In genomic region chr13:100541882-100542545, GRCh38 we compare ENCODE assay signal across 20 cellular contexts. TPM values are rescaled to one million over a fixed set of nuclear protein-coding genes. Genes with fewer than 3 reads are reported as not detected.
DNase-seq lines count a peak whose midpoint lies in the region; ATAC-seq and TF ChIP-seq lines count a peak whose summit lies in the region.
"Had no signal": no experiment of that assay in that cellular context is flagged by ENCODE, and none has a peak within 500 bp of the region (broad histone marks: within the 10 kb centered on the region; RNA-seq: fewer than 3 reads in every experiment).

No MANE protein-coding gene starts in this region.

- H3K4me1 ChIP-seq in A673 (ENCODE audit: insufficient read depth, low read length, poor library complexity, severe bottlenecking) (peaks cover 24% of the 10 kb centered on the region), GM23248 (ENCODE audit: insufficient read depth) (no peaks in the 10 kb centered on the region), trophoblast cell (ENCODE audit: control insufficient read depth in 1 of 2, insufficient read depth in 2 of 2, low read length in 2 of 2) (peaks cover 14 to 17% of the 10 kb centered on the region in 2 experiments)
- H3K4me1 ChIP-seq: uterus had no signal

- H3K27ac ChIP-seq in A673 (ENCODE audit: low read depth, low read length, poor library complexity, severe bottlenecking) (peak overlapping the region; percentile 59), GM23248 (no peak overlapping the region), RWPE1 (peak overlapping the region; percentile 77), trophoblast cell (ENCODE audit: low read depth, low read length) (no peak overlapping the region)
- H3K27ac ChIP-seq: uterus had no signal

- H2AFZ ChIP-seq in GM23248 = no peak overlapping the region
- H2AFZ ChIP-seq in trophoblast cell (ENCODE audit: insufficient read depth, low read length, poor library complexity) = no peak overlapping the region

- no peaks in the 10 kb centered on the region for H3K9me3 ChIP-seq in A673 (ENCODE audit: low read depth, low read length, poor library complexity, severe bottlenecking)
- no peaks in the 10 kb centered on the region for H3K9me3 ChIP-seq in GM23248 (ENCODE audit: low read depth)
- peaks cover 1% of the 10 kb centered on the region for H3K9me3 ChIP-seq in trophoblast cell (ENCODE audit: insufficient read depth, low read depth, low read length)
- H3K9me3 ChIP-seq: uterus had no signal

- H4K91ac ChIP-seq in trophoblast cell (ENCODE audit: low read depth, low read length) = no peak overlapping the region

- H3K4me2 ChIP-seq in GM23248 (ENCODE audit: unreplicated experiment) (peak overlapping the region; percentile 45), trophoblast cell (ENCODE audit: low read length) (no peak overlapping the region)

- no peak overlapping the region for H3K4ac ChIP-seq in trophoblast cell (ENCODE audit: low read depth, low read length)

- BruUV-seq in A673 (replicated peaks; lab: Mats Ljungman, UMichigan) = TSS peak; percentile 55

- intact Hi-C loops in A673 (cut with micrococcal nuclease; ENCODE audit: unreplicated experiment) = no loop called here

- no peak overlapping the region for H4K12ac ChIP-seq in trophoblast cell (ENCODE audit: low read depth, low read length)

- no peaks in the 10 kb centered on the region for H4K20me1 ChIP-seq in GM23248 (ENCODE audit: insufficient read depth)

- H3F3A ChIP-seq in GM23248 (ENCODE audit: insufficient read depth) = no peaks in the 10 kb centered on the region

- WGBS in GM23248 (ENCODE audit: low coverage in 1 of 2, low lambda C conversion rate in 2 of 2, missing lambda C conversion rate in 2 of 2), 2 experiments = 87 to 88% methylated on average over 14 of the region's 14 CpGs
- WGBS in trophoblast cell (ENCODE audit: extremely low coverage, insufficient coverage, insufficient read length) = no CpG with 5 or more reads among the region's 14 CpGs

- no peaks in the 10 kb centered on the region for H3K27me3 ChIP-seq in A673 (replicated peaks; ENCODE audit: insufficient read depth, low read depth, low read length, poor library complexity)
- H3K27me3 ChIP-seq in GM23248 (replicated peaks; ENCODE audit: insufficient read depth) = no peaks in the 10 kb centered on the region
- H3K27me3 ChIP-seq in trophoblast cell (ENCODE audit: insufficient read depth, low read length) = no peaks in the 10 kb centered on the region
- H3K27me3 ChIP-seq: uterus had no signal

- H3K9me2 ChIP-seq in GM23248 (ENCODE audit: insufficient read depth) = no peaks in the 10 kb centered on the region

- no peak overlapping the region for H3K18ac ChIP-seq in trophoblast cell (ENCODE audit: low read length)

- H3K36me3 ChIP-seq in A673 (ENCODE audit: insufficient read depth, low read length, poor library complexity, severe bottlenecking) (no peaks in the 10 kb centered on the region), GM23248 (ENCODE audit: low read depth) (no peaks in the 10 kb centered on the region), trophoblast cell (ENCODE audit: control insufficient read depth in 1 of 2, insufficient read depth in 2 of 2, low read length in 2 of 2) (no peaks in the 10 kb centered on the region)
- H3K36me3 ChIP-seq: uterus had no signal

- H3K9ac ChIP-seq in GM23248 = no peak overlapping the region
- no peak overlapping the region for H3K9ac ChIP-seq in trophoblast cell (ENCODE audit: low read length)

- CTCF ChIA-PET in A673 (lab: Charles Lee) = interaction anchor here (0.6 to 0.8 kb wide), 2 partner anchors 42 to 411 kb away, joined by 3 to 4 read pairs; no protein-coding TSS in a partner anchor
- CTCF ChIA-PET in RWPE1 (lab: Yijun Ruan, JAX) = interaction anchor here (0.6 to 1.4 kb wide), 4 partner anchors 9 to 865 kb away, joined by 3 to 8 read pairs (median 4); no protein-coding TSS in a partner anchor

- peak; percentile 47 for DNase-seq in A673 (ENCODE audit: low spot score)
- no peak for DNase-seq in GM23248
- peak; percentile 34 for DNase-seq in RWPE1 (ENCODE audit: low spot score)
- DNase-seq in left lobe of liver (ENCODE audit: low spot score) = peak; percentile 33
- DNase-seq in trophoblast cell = no peak
- DNase-seq in ecto neural progenitor cell (ENCODE audit: low spot score) = no peak
- DNase-seq in NCI-H128 (lab: John Stamatoyannopoulos, UW; ENCODE audit: unreplicated experiment) = no peak
- DNase-seq: activated B cell treated with CpG ODN at 0.5 μM for 24 hours; activated CD4-positive, alpha-beta memory T cell treated with anti-CD3 and anti-CD28 coated beads, Interleukin-2, amount 10 ng/mL, durations not matched to agents 7 days and 5 days; activated T-cell treated with anti-CD3 and anti-CD28 coated beads, Interleukin-2, amount 50 U/mL, for 72 hours; CD4-positive, alpha-beta T cell; hypothalamus; islet precursor cell; natural killer cell; NCI-H2107; NCI-H748 treated with DMSO at 0.1 percent for 48 hours; stimulated activated CD4-positive, alpha-beta T cell treated with anti-CD3 and anti-CD28 coated beads, Interleukin-4, amount 100 ng/mL, for 4 hours; uterus had no signal

- H2BK5ac ChIP-seq in trophoblast cell (ENCODE audit: low read depth, low read length, poor library complexity) = no peak overlapping the region

- no peak overlapping the region for H3K14ac ChIP-seq in trophoblast cell (ENCODE audit: low read length)

- H2AK5ac ChIP-seq in trophoblast cell (ENCODE audit: low read length) = no peak overlapping the region

- in situ Hi-C loops in GM23248 (cut with MboI) = no loop called here

- peaks cover 2% of the 10 kb centered on the region for H3K79me1 ChIP-seq in trophoblast cell (ENCODE audit: low read length)

- H3K23ac ChIP-seq in trophoblast cell (ENCODE audit: low read length) = no peak overlapping the region

- ATAC-seq in left lobe of liver (no peak), HG03135 (IDR thresholded peaks at IDR 0.05; ENCODE audit: unreplicated experiment) (no peak)

- H4K8ac ChIP-seq in trophoblast cell (ENCODE audit: low read depth, low read length) = no peak overlapping the region

- H3K79me2 ChIP-seq in GM23248 (ENCODE audit: insufficient read depth) (no peaks in the 10 kb centered on the region), trophoblast cell (ENCODE audit: control insufficient read depth, insufficient read depth, low read length, poor library complexity) (no peaks in the 10 kb centered on the region)

- H2BK12ac ChIP-seq in trophoblast cell (ENCODE audit: low read length) = no peak overlapping the region

- TF ChIP-seq CTCF in A673 (conservative IDR thresholded peaks at IDR 0.05; ENCODE audit: low read depth, low read length) = no peak
- no peak for TF ChIP-seq CTCF in RWPE1 (conservative IDR thresholded peaks at IDR 0.05; ENCODE audit: low read depth)

- POLR2A ChIA-PET in A673 (lab: Charles Lee; ENCODE audit: low non-redundant PET) (no interaction called here), RWPE1 (lab: Yijun Ruan, JAX; ENCODE audit: low non-redundant PET) (no interaction called here)

- H3K4me3 ChIP-seq in A673 (ENCODE audit: low read depth, low read length, poor library complexity, severe bottlenecking) = peak overlapping the region; percentile 4
- H3K4me3 ChIP-seq in GM23248 = no peak overlapping the region
- H3K4me3 ChIP-seq in trophoblast cell (ENCODE audit: low read depth, low read length) = no peak overlapping the region
- H3K4me3 ChIP-seq: K562, uterus had no signal

- H2BK120ac ChIP-seq in trophoblast cell (ENCODE audit: insufficient read depth, low read length, poor library complexity) = no peak overlapping the region

RNA-seq across cellular contexts. Expression of gene GGACT, which starts 46.6 kb away (rescaled TPM):
- total RNA-seq in A673 (2021) = 3.6 and 3.8 TPM in 2 replicates
- 1.6 and 2.8 TPM in 2 replicates for total RNA-seq in GM23248 (2014; rRNA removed; shearing (Covaris generic))
- polyA plus RNA-seq in GM23248 (2016; fragmentation: Nextera tagmentation; extraction: Ambion mirVana) = 5.7 and 8.5 TPM in 2 replicates
- 9.6 TPM for total RNA-seq in left lobe of liver
- 4.1 and 4.6 TPM in 2 replicates for polyA plus RNA-seq in trophoblast cell (2013)

Comparison
In these comparisons a context has a peak if more than half of its experiments do, and no peak if none do; other contexts are left out.
1. DNase-seq: peak in A673 (single experiment), RWPE1 (single experiment) and left lobe of liver (single experiment); none in GM23248 (single experiment), trophoblast cell (0 of 2), ecto neural progenitor cell (single experiment) and NCI-H128 (single experiment).
2. H3K27ac ChIP-seq: peak in A673 (single experiment) and RWPE1 (single experiment); none in GM23248 (single experiment) and trophoblast cell (single experiment).